ENCODE assay signal across 9 cellular contexts in genomic region chr3:133535971-133536634, GRCh38. TPM values are rescaled to one million over a fixed set of nuclear protein-coding genes. Genes with fewer than 3 reads are reported as not detected.
DNase-seq lines count a peak whose midpoint lies in the region; FAIRE-seq and TF ChIP-seq lines count a peak whose summit lies in the region.
"Had no signal": no experiment of that assay in that cellular context is flagged by ENCODE, and none has a peak within 500 bp of the region (broad histone marks: within the 10 kb centered on the region; RNA-seq: fewer than 3 reads in every experiment).

No MANE protein-coding gene starts in this region.

- H3K9me3 ChIP-seq in keratinocyte (ENCODE audit: control insufficient read depth, low read depth, low read length) (no peaks in the 10 kb centered on the region), testis (no peaks in the 10 kb centered on the region)

- DNase-seq in HT1080 (ENCODE audit: low read depth) (peak; percentile 97), astrocyte of the spinal cord (ENCODE audit: low read depth, low spot score) (peak; percentile 93), keratinocyte (ENCODE audit: low read depth, low spot score) (peak; percentile 28), testis (peak; percentile 52), NCI-H187 treated with DMSO at 0.1 percent for 48 hours (lab: John Stamatoyannopoulos, UW) (no peak), NCI-H524 treated with DMSO at 0.1 percent for 48 hours (lab: John Stamatoyannopoulos, UW) (no peak), activated gamma-delta T cell (lab: John Stamatoyannopoulos, UW) (no peak)
- DNase-seq: effector memory CD8-positive, alpha-beta T cell had no signal

- no peaks in the 10 kb centered on the region for H3K9me1 ChIP-seq in keratinocyte (ENCODE audit: control insufficient read depth, extremely low read depth, insufficient read depth, low read length)

- H2AFZ ChIP-seq in keratinocyte (ENCODE audit: control insufficient read depth, low read length): no peak overlapping the region

- peak overlapping the region; percentile 23 for H3K4me2 ChIP-seq in keratinocyte (ENCODE audit: control insufficient read depth, extremely low read depth, insufficient read depth, low read depth, low read length)
- H3K4me2 ChIP-seq: KMS-11 had no signal

- FAIRE-seq in keratinocyte (lab: Jason Lieb, UNC): no peak

- TF ChIP-seq CTCF in astrocyte of the spinal cord (IDR thresholded peaks at IDR 0.05; ENCODE audit: low read depth, low read length) (no peak), keratinocyte (optimal IDR thresholded peaks at IDR 0.05 in 1 of 3, IDR thresholded peaks at IDR 0.05 in 1 of 3, conservative IDR thresholded peaks at IDR 0.05 in 1 of 3; ENCODE audit: extremely low read depth in 1 of 3, insufficient read depth in 2 of 3, low read length in 3 of 3) (no peak), testis (IDR thresholded peaks at IDR 0.05) (no peak)

- H3K36me3 ChIP-seq in keratinocyte (ENCODE audit: control insufficient read depth in 2 of 2, extremely low read depth in 1 of 2, insufficient read depth in 2 of 2, low read length in 2 of 2) (no peaks in the 10 kb centered on the region), testis (ENCODE audit: low read depth, missing control alignments) (no peaks in the 10 kb centered on the region)

- H3K79me2 ChIP-seq in keratinocyte (ENCODE audit: control insufficient read depth, insufficient read depth, low read length): no peaks in the 10 kb centered on the region

- no peak overlapping the region for H3K9ac ChIP-seq in keratinocyte (ENCODE audit: control insufficient read depth, extremely low read depth, insufficient read depth, low read length)
- H3K9ac ChIP-seq: KMS-11 had no signal

- WGBS in testis, 2 donors: 15 to 40% methylated on average over 1 of the region's 1 CpG

- intact Hi-C loops in testis (cut with DNase I; ENCODE audit: low total_unique reads): no loop called here

- H3K4me3 ChIP-seq in astrocyte of the spinal cord (ENCODE audit: low read depth, low read length) (no peak overlapping the region), keratinocyte (ENCODE audit: control insufficient read depth in 2 of 3, extremely low read depth in 1 of 3, insufficient read depth in 2 of 3, low read depth in 1 of 3, low read length in 3 of 3) (no peak overlapping the region), testis (no peak overlapping the region)

- H4K20me1 ChIP-seq in keratinocyte (ENCODE audit: control insufficient read depth, extremely low read depth, insufficient read depth, low read length): no peaks in the 10 kb centered on the region

- dilution Hi-C loops in keratinocyte (cut with MboI; ENCODE audit: extremely low pct_ligation_motif_present, low sequenced_read_pairs): no loop called here

- H3K27me3 ChIP-seq in keratinocyte (ENCODE audit: control insufficient read depth, extremely low read depth, insufficient read depth, low read length): no peaks in the 10 kb centered on the region
- H3K27me3 ChIP-seq in testis: no peaks in the 10 kb centered on the region

- in situ Hi-C loops in astrocyte of the spinal cord (cut with HindIII; ENCODE audit: low sequenced_read_pairs): no loop called here

- H3K27ac ChIP-seq in keratinocyte (ENCODE audit: control insufficient read depth, insufficient read depth, low read length): no peak overlapping the region
- H3K27ac ChIP-seq in testis: no peak overlapping the region
- H3K27ac ChIP-seq: KMS-11 had no signal

- TF ChIP-seq POLR2A in testis (IDR thresholded peaks at IDR 0.05): no peak

- H3K4me1 ChIP-seq in keratinocyte (ENCODE audit: control insufficient read depth, extremely low read depth, insufficient read depth, low read length) (peaks cover 14% of the 10 kb centered on the region), testis (peaks cover 13% of the 10 kb centered on the region)

RNA-seq across cellular contexts. Expression of gene CDV3, which starts 37.4 kb away (rescaled TPM):
- 224 and 227 TPM in 2 replicates for total RNA-seq in HT1080 (2014; rRNA removed; shearing (Covaris generic))
- polyA plus RNA-seq in HT1080 (2015; cell fraction: cytosol; rRNA removed): 187 and 235 TPM in 2 replicates
- polyA plus RNA-seq in HT1080 (2015; cell fraction: nucleus; rRNA removed): 142 and 154 TPM in 2 replicates
- polyA plus RNA-seq in keratinocyte: 86.2 to 150 TPM (median 122 TPM) in 3 replicates
- polyA plus RNA-seq in keratinocyte (2011; ENCODE audit: low read depth): 73.5 TPM
- polyA plus RNA-seq in keratinocyte (2011; cell fraction: cytosol; rRNA removed): 88.1 and 174 TPM in 2 replicates
- polyA plus RNA-seq in keratinocyte (2011; cell fraction: nucleus; rRNA removed): 76.3 and 95.7 TPM in 2 replicates
- 107 and 169 TPM in 2 replicates for polyA plus RNA-seq in keratinocyte (2012; ENCODE audit: low replicate concordance)
- polyA minus RNA-seq in keratinocyte: 43.6 to 107 TPM (median 47.8 TPM) in 3 replicates
- 90.7 TPM for polyA minus RNA-seq in keratinocyte (2011; cell fraction: cytosol; rRNA and poly(A)+ RNA removed)
- polyA minus RNA-seq in keratinocyte (2011; cell fraction: nucleus; rRNA and poly(A)+ RNA removed): 37.7 and 62.8 TPM in 2 replicates
- total RNA-seq in testis: 100 to 1,000 TPM; 104 to 135 TPM
- 179 TPM for polyA plus RNA-seq in testis (ENCODE audit: insufficient read depth, low read depth, low replicate concordance)

Comparison
In these comparisons a context has a peak if more than half of its experiments do, and no peak if none do; other contexts are left out.
1. DNase-seq: peak in HT1080 (single experiment), astrocyte of the spinal cord (single experiment), keratinocyte (single experiment) and testis (single experiment); none in NCI-H187 treated with DMSO at 0.1 percent for 48 hours (single experiment), NCI-H524 treated with DMSO at 0.1 percent for 48 hours (single experiment) and activated gamma-delta T cell (single experiment).